8 cellular contexts compared by ENCODE assay signal in the genomic region with DNA sequence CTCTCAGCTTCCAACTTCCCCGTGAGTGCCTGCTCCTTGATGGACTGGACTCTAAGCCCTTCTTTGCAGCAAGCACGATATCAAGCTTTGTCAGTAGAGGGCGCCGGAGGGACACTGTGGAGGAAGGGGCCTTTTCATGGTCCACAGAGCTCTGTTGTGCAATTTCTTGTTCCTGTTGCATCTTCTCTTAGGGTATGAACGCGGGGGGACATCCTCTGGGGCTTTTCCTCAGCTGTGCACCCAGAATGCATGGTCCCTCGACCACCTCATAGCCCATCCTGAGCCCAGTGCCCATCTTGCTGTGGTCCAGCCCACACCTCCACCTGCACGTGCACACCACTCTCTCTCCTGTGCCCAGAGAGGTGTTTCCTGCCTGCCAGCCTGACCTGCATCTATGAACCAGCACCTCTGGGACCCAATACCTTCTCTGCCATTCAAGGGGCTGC.
DNase-seq lines count a peak whose midpoint lies in the region; ATAC-seq and TF ChIP-seq lines count a peak whose summit lies in the region.

No MANE protein-coding gene starts in this region.

- no peak for ATAC-seq in CD4-positive, alpha-beta T cell (ENCODE audit: poor library complexity)
- ATAC-seq in stimulated activated naive B cell treated with anti-CD40 and anti-IgM and Interleukin-4, amounts not matched to agents 10 μg/mL and 1 μg/mL and 100 μg/mL, for 72 hours (replicated peaks), result peak; percentile 67 to 78
- ATAC-seq in HG02571 (IDR thresholded peaks at IDR 0.05; ENCODE audit: unreplicated experiment), result no peak

- H3K4me3 Mint-ChIP-seq in CD4-positive, alpha-beta T cell, result no peak overlapping the region
- H3K4me3 Mint-ChIP-seq in mesothelial cell of epicardium, result no peak overlapping the region
- no peak overlapping the region for H3K4me3 Mint-ChIP-seq in stimulated activated naive B cell treated with anti-CD40 and anti-IgM and Interleukin-4, amounts not matched to agents 10 μg/mL and 1 μg/mL and 100 μg/mL, for 72 hours

- peak in 9 of 10 experiments; percentile 9 to 45 (median 21) for DNase-seq in CD4-positive, alpha-beta T cell
- DNase-seq in HT-29 (ENCODE audit: low spot score), result peak; percentile 89
- DNase-seq in NCI-H748 treated with DMSO at 0.1 percent for 48 hours (lab: John Stamatoyannopoulos, UW), result peak; percentile 53
- peak; percentile 78 for DNase-seq in activated CD8-positive, alpha-beta memory T cell treated with anti-CD3 and anti-CD28 coated beads for 24 hours
- peak; percentile 26 for DNase-seq in epithelial cell of prostate (ENCODE audit: low read depth, low spot score)
- DNase-seq in mesothelial cell of epicardium (ENCODE audit: low spot score in 2 of 2, unreplicated experiment in 2 of 2), result peak; percentile 75 to 93
- DNase-seq in stimulated activated naive B cell treated with anti-CD40 and anti-IgM and Interleukin-4, amounts not matched to agents 10 μg/mL and 1 μg/mL and 100 μg/mL, for 72 hours, result peak; percentile 33

- TF ChIP-seq CTCF in CD4-positive, alpha-beta T cell (IDR thresholded peaks at IDR 0.05), result peak; percentile 13
- peak; percentile 70 for TF ChIP-seq CTCF in mesothelial cell of epicardium (IDR thresholded peaks at IDR 0.05; ENCODE audit: unreplicated experiment)

- peaks cover 5% of the 10 kb centered on the region for H3K27me3 ChIP-seq in CD4-positive, alpha-beta T cell (ENCODE audit: control insufficient read depth, insufficient read depth, low read length)

- H3K9me3 ChIP-seq in CD4-positive, alpha-beta T cell (ENCODE audit: control insufficient read depth, low read length), result no peaks in the 10 kb centered on the region

- CTCF ChIA-PET in CD4-positive, alpha-beta T cell (lab: Charles Lee), result no interaction called here

- H3K27ac ChIP-seq in CD4-positive, alpha-beta T cell (ENCODE audit: low read depth, low read length), result no peak overlapping the region
- H3K27ac ChIP-seq in epithelial cell of prostate, result no peak overlapping the region

- no peak overlapping the region for H3K27ac Mint-ChIP-seq in CD4-positive, alpha-beta T cell
- no peak overlapping the region for H3K27ac Mint-ChIP-seq in mesothelial cell of epicardium
- H3K27ac Mint-ChIP-seq in stimulated activated naive B cell treated with anti-CD40 and anti-IgM and Interleukin-4, amounts not matched to agents 10 μg/mL and 1 μg/mL and 100 μg/mL, for 72 hours, result no peak overlapping the region

- H3K27me3 Mint-ChIP-seq in CD4-positive, alpha-beta T cell, result peaks cover 34% of the 10 kb centered on the region
- peaks cover 18% of the 10 kb centered on the region for H3K27me3 Mint-ChIP-seq in mesothelial cell of epicardium (ENCODE audit: low read depth)
- H3K27me3 Mint-ChIP-seq in stimulated activated naive B cell treated with anti-CD40 and anti-IgM and Interleukin-4, amounts not matched to agents 10 μg/mL and 1 μg/mL and 100 μg/mL, for 72 hours, result peaks cover 4 to 7% of the 10 kb centered on the region in 2 donors

- intact Hi-C loops in CD4-positive, alpha-beta T cell (cut with DNase I, micrococcal nuclease), result loop anchor here in 1 of 2 experiments (5.0 kb wide), 1 partner anchor 914 kb away; no protein-coding TSS in a partner anchor

- peaks cover 10% of the 10 kb centered on the region for H3K9me3 Mint-ChIP-seq in CD4-positive, alpha-beta T cell
- peaks cover 12% of the 10 kb centered on the region for H3K9me3 Mint-ChIP-seq in mesothelial cell of epicardium
- H3K9me3 Mint-ChIP-seq in stimulated activated naive B cell treated with anti-CD40 and anti-IgM and Interleukin-4, amounts not matched to agents 10 μg/mL and 1 μg/mL and 100 μg/mL, for 72 hours, result peaks cover 7 to 11% of the 10 kb centered on the region in 2 donors

- no peaks in the 10 kb centered on the region for H3K4me1 Mint-ChIP-seq in CD4-positive, alpha-beta T cell (ENCODE audit: low read depth)
- H3K4me1 Mint-ChIP-seq in mesothelial cell of epicardium, result no peaks in the 10 kb centered on the region
- no peaks in the 10 kb centered on the region for H3K4me1 Mint-ChIP-seq in stimulated activated naive B cell treated with anti-CD40 and anti-IgM and Interleukin-4, amounts not matched to agents 10 μg/mL and 1 μg/mL and 100 μg/mL, for 72 hours

- POLR2A ChIA-PET in CD4-positive, alpha-beta T cell (lab: Charles Lee), result no interaction called here

- no peaks in the 10 kb centered on the region for H3K36me3 Mint-ChIP-seq in CD4-positive, alpha-beta T cell (ENCODE audit: low read depth)
- H3K36me3 Mint-ChIP-seq in mesothelial cell of epicardium, result no peaks in the 10 kb centered on the region
- no peaks in the 10 kb centered on the region for H3K36me3 Mint-ChIP-seq in stimulated activated naive B cell treated with anti-CD40 and anti-IgM and Interleukin-4, amounts not matched to agents 10 μg/mL and 1 μg/mL and 100 μg/mL, for 72 hours

Comparison
In these comparisons a context has a peak if more than half of its experiments do, and no peak if none do; other contexts are left out.
1. ATAC-seq: peak in stimulated activated naive B cell treated with anti-CD40 and anti-IgM and Interleukin-4, amounts not matched to agents 10 μg/mL and 1 μg/mL and 100 μg/mL, for 72 hours (2 of 2); none in CD4-positive, alpha-beta T cell (single experiment) and HG02571 (single experiment).
2. DNase-seq: peak in every context shown above with its lines; median percentile 89 in HT-29; 84 in mesothelial cell of epicardium; 78 in activated CD8-positive, alpha-beta memory T cell treated with anti-CD3 and anti-CD28 coated beads for 24 hours; 53 in NCI-H748 treated with DMSO at 0.1 percent for 48 hours; 33 in stimulated activated naive B cell treated with anti-CD40 and anti-IgM and Interleukin-4, amounts not matched to agents 10 μg/mL and 1 μg/mL and 100 μg/mL, for 72 hours; 26 in epithelial cell of prostate; 21 in CD4-positive, alpha-beta T cell.